In genomic region chr7:2687338-2687869, GRCh38 we compare ENCODE assay signal across 10 cellular contexts. TPM values are rescaled to one million over a fixed set of nuclear protein-coding genes. Genes with fewer than 3 reads are reported as not detected.
A peak's percentile ranks its signal among the peaks of the same experiment; 100 is the strongest.
DNase-seq lines count a peak whose midpoint lies in the region; ATAC-seq and TF ChIP-seq lines count a peak whose summit lies in the region.
"Had no signal": no experiment of that assay in that cellular context is flagged by ENCODE, and none has a peak within 500 bp of the region (broad histone marks: within the 10 kb centered on the region; RNA-seq: fewer than 3 reads in every experiment).

No MANE protein-coding gene starts in this region.

- H3K27me3 ChIP-seq in Panc1 (ENCODE audit: control insufficient read depth, insufficient read depth, low read length) = peaks cover 3% of the 10 kb centered on the region; the same call in 1 of the 2 replicates
- no peaks in the 10 kb centered on the region for H3K27me3 ChIP-seq in Caco-2 (replicated peaks; ENCODE audit: control insufficient read depth, insufficient read depth, low read length)

- H3K36me3 Mint-ChIP-seq in stimulated activated memory B cell treated with anti-CD40 and anti-IgM and Interleukin-4, amounts not matched to agents 10 μg/mL and 1 μg/mL and 100 μg/mL, for 72 hours = no peaks in the 10 kb centered on the region
- no peaks in the 10 kb centered on the region for H3K36me3 Mint-ChIP-seq in activated CD4-positive, alpha-beta T cell treated with anti-CD3 and anti-CD28 coated beads, Interleukin-2, amount 10 ng/mL, durations not matched to agents 7 days and 5 days (ENCODE audit: low read depth)
- H3K36me3 Mint-ChIP-seq in Caco-2 (ENCODE audit: insufficient read depth, unreplicated experiment) = no peaks in the 10 kb centered on the region

- H3K4me3 Mint-ChIP-seq in stimulated activated memory B cell treated with anti-CD40 and anti-IgM and Interleukin-4, amounts not matched to agents 10 μg/mL and 1 μg/mL and 100 μg/mL, for 72 hours = peak overlapping the region; percentile 26
- H3K4me3 Mint-ChIP-seq in activated CD4-positive, alpha-beta T cell treated with anti-CD3 and anti-CD28 coated beads, Interleukin-2, amount 10 ng/mL, durations not matched to agents 7 days and 5 days = no peak overlapping the region
- H3K4me3 Mint-ChIP-seq in Caco-2 (ENCODE audit: unreplicated experiment) = no peak overlapping the region
- H3K4me3 Mint-ChIP-seq: activated B cell treated with CpG ODN at 0.5 μM for 24 hours had no signal

- peaks cover 68% of the 10 kb centered on the region for H3K27me3 Mint-ChIP-seq in stimulated activated memory B cell treated with anti-CD40 and anti-IgM and Interleukin-4, amounts not matched to agents 10 μg/mL and 1 μg/mL and 100 μg/mL, for 72 hours
- peaks cover 44% of the 10 kb centered on the region for H3K27me3 Mint-ChIP-seq in activated CD4-positive, alpha-beta T cell treated with anti-CD3 and anti-CD28 coated beads, Interleukin-2, amount 10 ng/mL, durations not matched to agents 7 days and 5 days
- H3K27me3 Mint-ChIP-seq in Caco-2 (ENCODE audit: insufficient read depth, unreplicated experiment) = no peaks in the 10 kb centered on the region

- no peaks in the 10 kb centered on the region for H3K9me3 ChIP-seq in Panc1 (ENCODE audit: control insufficient read depth, insufficient read depth, low read depth, low read length)
- no peaks in the 10 kb centered on the region for H3K9me3 ChIP-seq in Caco-2
- H3K9me3 ChIP-seq: adrenal gland had no signal

- BruUV-seq in Panc1 (replicated peaks; lab: Mats Ljungman, UMichigan) (no TSS peak), Caco-2 (replicated peaks; lab: Mats Ljungman, UMichigan) (no TSS peak)

- POLR2A ChIA-PET in Panc1 (lab: Charles Lee) (interaction anchor here (0.7 kb wide), 1 partner anchor 18 kb away, joined by 3 read pairs; no protein-coding TSS in a partner anchor), Caco-2 (lab: Charles Lee) (interaction anchor here (0.6 kb wide), 1 partner anchor 155 kb away, joined by 5 read pairs; no protein-coding TSS in a partner anchor)
- POLR2A ChIA-PET in activated CD4-positive, alpha-beta T cell treated with anti-CD3 and anti-CD28 coated beads, Interleukin-2, amount 10 ng/mL, durations not matched to agents 7 days and 5 days (lab: Charles Lee) = no interaction called here

- H3K4me1 ChIP-seq in Panc1 (ENCODE audit: control insufficient read depth, insufficient read depth, low read length) (peaks cover 3% of the 10 kb centered on the region; the same call in 1 of the 2 replicates), Caco-2 (no peaks in the 10 kb centered on the region)

- H3K36me3 ChIP-seq in Panc1 (ENCODE audit: control insufficient read depth, insufficient read depth, low read length) = no peaks in the 10 kb centered on the region
- H3K36me3 ChIP-seq in Caco-2 (ENCODE audit: control insufficient read depth, insufficient read depth, low read length) = no peaks in the 10 kb centered on the region
- H3K36me3 ChIP-seq: adrenal gland had no signal

- H3K4me3 ChIP-seq in Panc1 (ENCODE audit: low read depth in 2 of 2, low read length in 2 of 2) (peak overlapping the region; percentile 17 to 23; a peak in 3 of 4 replicates), fibroblast of villous mesenchyme (ENCODE audit: low read depth, low read length) (peak overlapping the region; percentile 27), Caco-2 (ENCODE audit: low read depth, low read length) (no peak overlapping the region)
- H3K4me3 ChIP-seq: adrenal gland had no signal

- H3K27ac ChIP-seq in Panc1 (ENCODE audit: low read length) = no peak overlapping the region
- H3K27ac ChIP-seq: adrenal gland had no signal

- intact Hi-C loops in Panc1 (cut with micrococcal nuclease; ENCODE audit: unreplicated experiment) = loop anchor here (10.0 kb wide), 1 partner anchor 233 kb away; no protein-coding TSS in a partner anchor
- intact Hi-C loops in Caco-2 (cut with micrococcal nuclease; ENCODE audit: unreplicated experiment) = no loop called here

- no peaks in the 10 kb centered on the region for H3K9me3 Mint-ChIP-seq in stimulated activated memory B cell treated with anti-CD40 and anti-IgM and Interleukin-4, amounts not matched to agents 10 μg/mL and 1 μg/mL and 100 μg/mL, for 72 hours
- H3K9me3 Mint-ChIP-seq in activated CD4-positive, alpha-beta T cell treated with anti-CD3 and anti-CD28 coated beads, Interleukin-2, amount 10 ng/mL, durations not matched to agents 7 days and 5 days = no peaks in the 10 kb centered on the region
- no peaks in the 10 kb centered on the region for H3K9me3 Mint-ChIP-seq in Caco-2 (ENCODE audit: unreplicated experiment)
- H3K9me3 Mint-ChIP-seq: activated B cell treated with CpG ODN at 0.5 μM for 24 hours had no signal

- TF ChIP-seq CTCF in Panc1 (IDR thresholded peaks at IDR 0.05) (no peak), fibroblast of villous mesenchyme (IDR thresholded peaks at IDR 0.05; ENCODE audit: insufficient read depth, low read depth, low read length) (no peak), Caco-2 (IDR thresholded peaks at IDR 0.05; ENCODE audit: insufficient read depth in 1 of 2, low read depth in 1 of 2, low read length in 1 of 2, severe bottlenecking in 1 of 2, unreplicated experiment in 1 of 2) (no peak)

- no peak; the same call in 1 of the 2 replicates for ATAC-seq in Panc1
- no peak for ATAC-seq in stimulated activated memory B cell treated with anti-CD40 and anti-IgM and Interleukin-4, amounts not matched to agents 10 μg/mL and 1 μg/mL and 100 μg/mL, for 72 hours

- DNase-seq in NCI-H1417 (lab: John Stamatoyannopoulos, UW) (peak in 2 of 3 experiments; percentile 65 to 66), NCI-H1417 treated with DMSO at 0.1 percent for 48 hours (lab: John Stamatoyannopoulos, UW) (no peak), Panc1 (ENCODE audit: low read depth, low spot score) (no peak), fibroblast of villous mesenchyme (ENCODE audit: low read depth) (peak; percentile 48), Caco-2 (no peak), cerebellum (ENCODE audit: low spot score) (no peak)
- no peak for DNase-seq in activated CD4-positive, alpha-beta T cell treated with anti-CD3 and anti-CD28 coated beads, Interleukin-2, amount 10 ng/mL, durations not matched to agents 7 days and 5 days
- DNase-seq: activated B cell treated with CpG ODN at 0.5 μM for 24 hours had no signal

- H3K27ac Mint-ChIP-seq in stimulated activated memory B cell treated with anti-CD40 and anti-IgM and Interleukin-4, amounts not matched to agents 10 μg/mL and 1 μg/mL and 100 μg/mL, for 72 hours = no peak overlapping the region
- H3K27ac Mint-ChIP-seq in activated CD4-positive, alpha-beta T cell treated with anti-CD3 and anti-CD28 coated beads, Interleukin-2, amount 10 ng/mL, durations not matched to agents 7 days and 5 days = no peak overlapping the region
- H3K27ac Mint-ChIP-seq in Caco-2 (ENCODE audit: unreplicated experiment) = no peak overlapping the region
- H3K27ac Mint-ChIP-seq: activated B cell treated with CpG ODN at 0.5 μM for 24 hours had no signal

- in situ Hi-C loops in Panc1 (cut with HindIII; ENCODE audit: low pct_unique_long_range_greater_than_20kb, low sequenced_read_pairs) = no loop called here

- CTCF ChIA-PET in Panc1 (lab: Charles Lee) (interaction anchor here (0.7 kb wide), 2 partner anchors 33 to 282 kb away, joined by 3 read pairs; no protein-coding TSS in a partner anchor), Caco-2 (lab: Charles Lee) (interaction anchor here (0.7 kb wide), 1 partner anchor 23 kb away, joined by 3 read pairs; no protein-coding TSS in a partner anchor)
- CTCF ChIA-PET in activated CD4-positive, alpha-beta T cell treated with anti-CD3 and anti-CD28 coated beads, Interleukin-2, amount 10 ng/mL, durations not matched to agents 7 days and 5 days (lab: Charles Lee) = interaction anchor here (1.3 to 3.6 kb wide), 4 partner anchors 12 to 256 kb away, joined by 4 to 14 read pairs (median 6); no protein-coding TSS in a partner anchor

- H3K4me1 Mint-ChIP-seq in stimulated activated memory B cell treated with anti-CD40 and anti-IgM and Interleukin-4, amounts not matched to agents 10 μg/mL and 1 μg/mL and 100 μg/mL, for 72 hours = peaks cover 36% of the 10 kb centered on the region
- peaks cover 18% of the 10 kb centered on the region for H3K4me1 Mint-ChIP-seq in activated CD4-positive, alpha-beta T cell treated with anti-CD3 and anti-CD28 coated beads, Interleukin-2, amount 10 ng/mL, durations not matched to agents 7 days and 5 days
- no peaks in the 10 kb centered on the region for H3K4me1 Mint-ChIP-seq in Caco-2 (ENCODE audit: low read depth, unreplicated experiment)

RNA-seq across cellular contexts. Expression of gene AMZ1, which starts 0.6 kb away (rescaled TPM):
- 0.57 TPM for total RNA-seq in Panc1 (2021; ENCODE audit: unreplicated experiment)
- polyA plus RNA-seq in Panc1 (2012; ENCODE audit: insufficient read length) = 0.91 TPM
- total RNA-seq in fibroblast of villous mesenchyme = 12.2 and 14.2 TPM in 2 replicates
- total RNA-seq in activated CD4-positive, alpha-beta T cell treated with anti-CD3 and anti-CD28 coated beads, Interleukin-2, amount 10 ng/mL, durations not matched to agents 7 days and 5 days = under 1 TPM; 0.05 to 0.08 TPM
- total RNA-seq in Caco-2 (2022) = 0.07 and 0.11 TPM in 2 replicates
- total RNA-seq in cerebellum = 2.4 TPM

RNA-seq across cellular contexts. Expression of gene TTYH3, which starts 55.6 kb away (rescaled TPM):
- 278 TPM for total RNA-seq in Panc1 (2021; ENCODE audit: unreplicated experiment)
- polyA plus RNA-seq in Panc1 (2012; ENCODE audit: insufficient read length) = 421 TPM
- 61.3 and 77.3 TPM in 2 replicates for total RNA-seq in fibroblast of villous mesenchyme
- 10 to 100 TPM; 17.2 to 19.7 TPM for total RNA-seq in activated CD4-positive, alpha-beta T cell treated with anti-CD3 and anti-CD28 coated beads, Interleukin-2, amount 10 ng/mL, durations not matched to agents 7 days and 5 days
- 57.3 and 58.6 TPM in 2 replicates for total RNA-seq in Caco-2 (2022)
- total RNA-seq in cerebellum = 60.5 TPM

Comparison
In these comparisons a context has a peak if more than half of its experiments do, and no peak if none do; other contexts are left out.
1. DNase-seq: peak in NCI-H1417 (2 of 3) and fibroblast of villous mesenchyme (single experiment); none in NCI-H1417 treated with DMSO at 0.1 percent for 48 hours (single experiment), Panc1 (single experiment), activated CD4-positive, alpha-beta T cell treated with anti-CD3 and anti-CD28 coated beads, Interleukin-2, amount 10 ng/mL, durations not matched to agents 7 days and 5 days (single experiment), Caco-2 (0 of 2) and cerebellum (single experiment).